In genomic region chr16:24516900-24517669, GRCh38 we compare ENCODE assay signal across 1 cellular context.
TF ChIP-seq lines count a peak whose summit lies in the region.

No MANE protein-coding gene starts in this region.

TF ChIP-seq in HepG2, 621 proteins besides CTCF, POLR2A, EP300 and RAD21 (continued from another document and continues in another):
- TF ChIP-seq TEF (CRISPR knock-in tag; IDR thresholded peaks at IDR 0.05) (no peak), PLRG1 (conservative IDR thresholded peaks at IDR 0.05) (no peak), SP1 (IDR thresholded peaks at IDR 0.05) (no peak), SP1 (CRISPR knock-in tag; IDR thresholded peaks at IDR 0.05) (no peak), ZNF512B (CRISPR knock-in tag; IDR thresholded peaks at IDR 0.05; ENCODE audit: borderline replicate concordance) (no peak), SOX13 (IDR thresholded peaks at IDR 0.05) (no peak), SOX13 (CRISPR knock-in tag; conservative IDR thresholded peaks at IDR 0.05 in 1 of 2, IDR thresholded peaks at IDR 0.05 in 1 of 2) (0 out of 4 replicates have a peak, but pooled peaks of 1 of the 2 experiments have one; percentile 15), ZSCAN9 (CRISPR knock-in tag; IDR thresholded peaks at IDR 0.05; ENCODE audit: borderline replicate concordance) (no peak), CBX5 (CRISPR knock-in tag; IDR thresholded peaks at IDR 0.05; ENCODE audit: borderline replicate concordance) (no peak), ZBTB39 (CRISPR knock-in tag; IDR thresholded peaks at IDR 0.05) (peak; percentile 75; the same call in 1 of the 2 replicates), NFE2 (CRISPR knock-in tag; IDR thresholded peaks at IDR 0.05) (no peak), ERF (CRISPR knock-in tag; IDR thresholded peaks at IDR 0.05) (peak; percentile 52; the same call in 1 of the 2 replicates), HMGXB4 (CRISPR knock-in tag; IDR thresholded peaks at IDR 0.05; ENCODE audit: borderline replicate concordance in 1 of 2, low read depth in 1 of 2) (peak; percentile 46 to 94; a peak in 3 of 4 replicates), BHLHE40 (IDR thresholded peaks at IDR 0.05; ENCODE audit: low read length) (no peak), ZKSCAN1 (IDR thresholded peaks at IDR 0.05; ENCODE audit: low read length) (peak; percentile 40; the same call in 1 of the 2 replicates), PHF20 (CRISPR knock-in tag; IDR thresholded peaks at IDR 0.05) (no peak), MYPOP (CRISPR knock-in tag; IDR thresholded peaks at IDR 0.05) (peak; percentile 39; the same call in 1 of the 2 replicates), ZNF772 (CRISPR knock-in tag; IDR thresholded peaks at IDR 0.05) (no peak), MAFK (conservative IDR thresholded peaks at IDR 0.05 in 1 of 2, IDR thresholded peaks at IDR 0.05 in 1 of 2; ENCODE audit: low read length in 2 of 2) (no peak), FOXK2 (IDR thresholded peaks at IDR 0.05) (no peak), TERF1 (CRISPR knock-in tag; IDR thresholded peaks at IDR 0.05) (no peak), HDAC6 (IDR thresholded peaks at IDR 0.05; ENCODE audit: low read depth, low read length) (no peak), ZIK1 (CRISPR knock-in tag; IDR thresholded peaks at IDR 0.05; ENCODE audit: borderline replicate concordance, low read depth) (no peak), FUBP1 (CRISPR knock-in tag; IDR thresholded peaks at IDR 0.05; ENCODE audit: borderline replicate concordance) (no peak), ZNF382 (CRISPR knock-in tag; IDR thresholded peaks at IDR 0.05; ENCODE audit: borderline replicate concordance) (no peak), MAX (IDR thresholded peaks at IDR 0.05) (no peak), HBP1 (CRISPR knock-in tag; IDR thresholded peaks at IDR 0.05; ENCODE audit: low read depth) (peak; percentile 23; the same call in 1 of the 2 replicates), ZNF317 (CRISPR knock-in tag; IDR thresholded peaks at IDR 0.05) (no peak), ELF1 (CRISPR knock-in tag; IDR thresholded peaks at IDR 0.05) (no peak), ZNF180 (CRISPR knock-in tag; IDR thresholded peaks at IDR 0.05; ENCODE audit: borderline replicate concordance, low read depth) (no peak), ZNF547 (CRISPR knock-in tag; IDR thresholded peaks at IDR 0.05) (no peak), ZNF17 (CRISPR knock-in tag; IDR thresholded peaks at IDR 0.05) (no peak), MATR3 (CRISPR knock-in tag; IDR thresholded peaks at IDR 0.05) (no peak), ESRRA (CRISPR knock-in tag; IDR thresholded peaks at IDR 0.05; ENCODE audit: low read depth) (no peak), ZHX1 (CRISPR knock-in tag; IDR thresholded peaks at IDR 0.05; ENCODE audit: low read depth) (no peak), ZNF605 (CRISPR knock-in tag; IDR thresholded peaks at IDR 0.05) (no peak), HNF1A (IDR thresholded peaks at IDR 0.05; ENCODE audit: low read depth) (no peak), HNF1A (CRISPR knock-in tag; IDR thresholded peaks at IDR 0.05; ENCODE audit: borderline replicate concordance) (no peak), CREBL2 (CRISPR knock-in tag; IDR thresholded peaks at IDR 0.05; ENCODE audit: borderline replicate concordance) (no peak), NCOA2 (CRISPR knock-in tag; IDR thresholded peaks at IDR 0.05) (no peak), MED1 (CRISPR knock-in tag; IDR thresholded peaks at IDR 0.05) (peak; percentile 52; the same call in 1 of the 2 replicates)
